11 cellular contexts compared by ENCODE assay signal in genomic region chr7:91945476-91945875, GRCh38. TPM values are rescaled to one million over a fixed set of nuclear protein-coding genes. Genes with fewer than 3 reads are reported as not detected.
DNase-seq lines count a peak whose midpoint lies in the region; ATAC-seq, FAIRE-seq and TF ChIP-seq lines count a peak whose summit lies in the region.
"Had no signal": no experiment of that assay in that cellular context is flagged by ENCODE, and none has a peak within 500 bp of the region (broad histone marks: within the 10 kb centered on the region; RNA-seq: fewer than 3 reads in every experiment).

No MANE protein-coding gene starts in this region.

- TF ChIP-seq POLR2A in GM12878 (IDR thresholded peaks at IDR 0.05; ENCODE audit: low read depth, low read length) (no peak), right lobe of liver (IDR thresholded peaks at IDR 0.05) (no peak)

- POLR2A ChIA-PET in AG04449 (lab: Yijun Ruan, JAX) = no interaction called here
- POLR2A ChIA-PET in GM12878 (lab: Charles Lee) = interaction anchor here (0.8 kb wide), 1 partner anchor 189 kb away, joined by 6 read pairs; the partner anchor contains the start of gene CYP51A1
- POLR2A ChIA-PET in naive thymus-derived CD4-positive, alpha-beta T cell (lab: Charles Lee) = no interaction called here

- WGBS in GM12878 (ENCODE audit: insufficient coverage, insufficient replicate concordance, low lambda C conversion rate, missing lambda C conversion rate) = 100% methylated on average over 2 of the region's 2 CpGs
- WGBS in right lobe of liver (ENCODE audit: insufficient coverage, low coverage, low lambda C conversion rate, missing lambda C conversion rate) = 47% methylated on average over 2 of the region's 2 CpGs

- H3K27me3 ChIP-seq in GM12878 (replicated peaks in 1 of 2; ENCODE audit: control insufficient read depth in 2 of 2, insufficient read depth in 2 of 2, low read length in 1 of 2) (no peaks in the 10 kb centered on the region), right lobe of liver (no peaks in the 10 kb centered on the region)
- H3K27me3 ChIP-seq in naive thymus-derived CD4-positive, alpha-beta T cell (ENCODE audit: control insufficient read depth in 2 of 2, insufficient read depth in 2 of 2, low read length in 2 of 2) = no peaks in the 10 kb centered on the region

- peak overlapping the region; percentile 30 for H3K4me2 ChIP-seq in GM12878 (ENCODE audit: control insufficient read depth, insufficient read depth)
- H3K4me2 ChIP-seq: KMS-11 had no signal

- H3K36me3 Mint-ChIP-seq in naive thymus-derived CD4-positive, alpha-beta T cell = peaks cover 3 to 21% (median 15%) of the 10 kb centered on the region in 5 donors

- peak overlapping the region in 2 of 10 donors; percentile 1 to 3 for H3K4me3 Mint-ChIP-seq in naive thymus-derived CD4-positive, alpha-beta T cell

- in situ Hi-C loops in GM12878 (cut with MboI) = no loop called here

- no peak for FAIRE-seq in GM12878 (lab: Jason Lieb, UNC)

- no peak overlapping the region for H2AFZ ChIP-seq in GM12878 (ENCODE audit: control insufficient read depth, low read depth, low read length)

- SMC1A ChIA-PET in GM12878 (lab: Charles Lee; ENCODE audit: uncharacterized antibody, unreplicated experiment) = interaction anchor here (1.2 to 1.3 kb wide), 3 partner anchors 18 to 187 kb away, joined by 3 to 4 read pairs (median 3); no protein-coding TSS in a partner anchor

- peaks cover 9% of the 10 kb centered on the region for H3K4me1 ChIP-seq in GM12878 (ENCODE audit: control insufficient read depth, insufficient read depth, low read length)
- H3K4me1 ChIP-seq in right lobe of liver = peaks cover 0 to 15% (median 0%) of the 10 kb centered on the region in 4 donors
- peaks cover 11 to 15% of the 10 kb centered on the region in 2 donors for H3K4me1 ChIP-seq in naive thymus-derived CD4-positive, alpha-beta T cell (ENCODE audit: control insufficient read depth in 2 of 2, insufficient read depth in 2 of 2, low read length in 2 of 2)

- BruUV-seq in GM12878 (replicated peaks; lab: Mats Ljungman, UMichigan) = no TSS peak

- RAD21 ChIA-PET in GM12878 (lab: Charles Lee; ENCODE audit: unreplicated experiment) = interaction anchor here (0.8 kb wide), 1 partner anchor 187 kb away, joined by 4 read pairs; no protein-coding TSS in a partner anchor

- H3K4me3 ChIP-seq in AG04449 (ENCODE audit: low read depth, low read length) (no peak overlapping the region), GM12878 (no peak overlapping the region), right lobe of liver (no peak overlapping the region)
- no peak overlapping the region for H3K4me3 ChIP-seq in naive thymus-derived CD4-positive, alpha-beta T cell (ENCODE audit: low read length)

- no peak for TF ChIP-seq EP300 in GM12878 (IDR thresholded peaks at IDR 0.05; ENCODE audit: borderline replicate concordance in 1 of 2, control insufficient read depth in 1 of 2, low read depth in 2 of 2, low read length in 2 of 2)

- H3K27ac ChIP-seq in GM12878 (ENCODE audit: control insufficient read depth, insufficient read depth) (no peak overlapping the region), right lobe of liver (peak overlapping the region in 1 of 3 donors; percentile 15)
- no peak overlapping the region for H3K27ac ChIP-seq in naive thymus-derived CD4-positive, alpha-beta T cell (ENCODE audit: low read depth, low read length)
- H3K27ac ChIP-seq: KMS-11 had no signal

- DNase-seq in AG04449 (ENCODE audit: low read depth, low spot score) = peak; percentile 24
- DNase-seq in HuH-7.5 (ENCODE audit: low spot score) = peak; percentile 29
- no peak for DNase-seq in GM12878 (ENCODE audit: low read depth, low spot score)
- no peak for DNase-seq in right lobe of liver
- no peak for DNase-seq in C1 segment of cervical spinal cord (lab: John Stamatoyannopoulos, UW)
- DNase-seq in naive thymus-derived CD4-positive, alpha-beta T cell = no peak
- no peak for DNase-seq in left lobe of liver (ENCODE audit: low spot score)
- DNase-seq: effector CD4-positive, alpha-beta T cell; stimulated activated CD4-positive, alpha-beta T cell treated with anti-CD3 and anti-CD28 coated beads, Interleukin-4, amount 100 ng/mL, for 24 hours had no signal

- no peaks in the 10 kb centered on the region for H3K27me3 Mint-ChIP-seq in naive thymus-derived CD4-positive, alpha-beta T cell

- intact Hi-C loops in GM12878 (cut with micrococcal nuclease; ENCODE audit: unreplicated experiment) = loop anchor here (10.0 kb wide), 1 partner anchor 499 kb away; the partner anchor contains the start of gene GATAD1
- intact Hi-C loops in right lobe of liver (cut with DNase I) = no loop called here
- intact Hi-C loops in naive thymus-derived CD4-positive, alpha-beta T cell (cut with micrococcal nuclease) = loop anchor here (10.0 kb wide), 2 partner anchors 889 to 1289 kb away; partner anchors contain the start of genes CDK6 (in 1 of the 2) and VPS50 (in 1 of the 2)

- H3K4me1 Mint-ChIP-seq in naive thymus-derived CD4-positive, alpha-beta T cell = peaks cover 33 to 80% (median 58%) of the 10 kb centered on the region in 7 donors

- CTCF ChIA-PET in AG04449 (lab: Yijun Ruan, JAX) (interaction anchor here (0.7 to 1.6 kb wide), 4 partner anchors 9 to 118 kb away, joined by 3 to 8 read pairs (median 4); partner anchors contain the start of gene MTERF1), GM12878 (lab: Yijun Ruan, JAX) (interaction anchor here (0.7 to 1.7 kb wide), 4 partner anchors 8 to 146 kb away, joined by 3 to 11 read pairs (median 4); partner anchors contain the start of gene MTERF1)
- CTCF ChIA-PET in naive thymus-derived CD4-positive, alpha-beta T cell (lab: Charles Lee) = no interaction called here

- H4K20me1 ChIP-seq in GM12878 (ENCODE audit: control insufficient read depth, insufficient read depth) = no peaks in the 10 kb centered on the region

- no peak for TF ChIP-seq CTCF in AG04449 (IDR thresholded peaks at IDR 0.05; ENCODE audit: insufficient read depth, low read length, missing control alignments)
- no peak for TF ChIP-seq CTCF in GM12878 (IDR thresholded peaks at IDR 0.05 in 2 of 3, conservative IDR thresholded peaks at IDR 0.05 in 1 of 3; ENCODE audit: control insufficient read depth in 2 of 3, extremely low read depth in 1 of 3, insufficient read depth in 1 of 3, low read depth in 3 of 3, low read length in 3 of 3)
- no peak for TF ChIP-seq CTCF in right lobe of liver (IDR thresholded peaks at IDR 0.05)

- H3K36me3 ChIP-seq in GM12878 (ENCODE audit: control insufficient read depth in 2 of 2, insufficient read depth in 2 of 2, low read length in 1 of 2) (0 out of 4 replicates have a peak, but pooled peaks cover 0 to 2% of the 10 kb centered on the region in 2 experiments), right lobe of liver (no peaks in the 10 kb centered on the region)
- peaks cover 0 to 6% (median 0%) of the 10 kb centered on the region in 3 experiments for H3K36me3 ChIP-seq in naive thymus-derived CD4-positive, alpha-beta T cell (ENCODE audit: control insufficient read depth in 2 of 3, insufficient read depth in 3 of 3, low read length in 3 of 3)

- peaks cover 52% of the 10 kb centered on the region for H3K79me2 ChIP-seq in GM12878 (ENCODE audit: control insufficient read depth, insufficient read depth, low read length)

- TF ChIP-seq RAD21 in GM12878 (IDR thresholded peaks at IDR 0.05; ENCODE audit: insufficient read depth, low read depth, low read length) = no peak

- ATAC-seq in GM12878 (no peak), right lobe of liver (peak in 3 of 4 donors; percentile 2 to 25 (median 16)), HG03108 (IDR thresholded peaks at IDR 0.05; ENCODE audit: unreplicated experiment) (no peak), left lobe of liver (no peak)
- no peak for ATAC-seq in naive thymus-derived CD4-positive, alpha-beta T cell

- peaks cover 0 to 5% (median 0%) of the 10 kb centered on the region in 11 donors for H3K9me3 Mint-ChIP-seq in naive thymus-derived CD4-positive, alpha-beta T cell

- H3K9ac ChIP-seq in GM12878 (ENCODE audit: control insufficient read depth, insufficient read depth, low read length) = no peak overlapping the region
- H3K9ac ChIP-seq: KMS-11 had no signal

- no peaks in the 10 kb centered on the region for H3K9me3 ChIP-seq in GM12878 (replicated peaks; ENCODE audit: control insufficient read depth, insufficient read depth, low read length)
- no peaks in the 10 kb centered on the region for H3K9me3 ChIP-seq in right lobe of liver
- no peaks in the 10 kb centered on the region for H3K9me3 ChIP-seq in naive thymus-derived CD4-positive, alpha-beta T cell (ENCODE audit: control insufficient read depth in 2 of 3, low read length in 3 of 3)

- H3K27ac Mint-ChIP-seq in naive thymus-derived CD4-positive, alpha-beta T cell = peak overlapping the region in 3 of 9 donors; percentile 10 to 39 (median 16)

TF ChIP-seq in GM12878, 131 proteins besides CTCF, POLR2A, EP300 and RAD21 (continues in another document):
- no peak for TF ChIP-seq PML (IDR thresholded peaks at IDR 0.05; ENCODE audit: low read length)

RNA-seq across cellular contexts. Expression of gene AKAP9, which starts 4.8 kb away (rescaled TPM):
- 258 and 262 TPM in 2 replicates for total RNA-seq in GM12878 (2013; cell fraction: nucleolus; rRNA removed)
- total RNA-seq in GM12878 (2014; rRNA removed) = 31.6 and 36.7 TPM in 2 replicates
- total RNA-seq in GM12878 (2014; rRNA removed; fragmentation: Illumina TruSeq; extraction: Trizol) = 62.8 TPM in 2 replicates
- total RNA-seq in GM12878 (2021) = 27.8 and 28.6 TPM in 2 replicates
- polyA plus RNA-seq in GM12878 (2011; ENCODE audit: low read depth) = 16.7 TPM
- 30.6 and 52.0 TPM in 2 replicates for polyA plus RNA-seq in GM12878 (2011; rRNA removed)
- 7.9 and 8.1 TPM in 2 replicates for polyA plus RNA-seq in GM12878 (2011; cell fraction: cytosol; rRNA removed)
- polyA plus RNA-seq in GM12878 (2011; cell fraction: nucleus; rRNA removed) = 33.4 and 37.0 TPM in 2 replicates
- polyA plus RNA-seq in GM12878 (2012) = 26.2 and 26.6 TPM in 2 replicates
- 31.6 and 44.3 TPM in 2 replicates for polyA plus RNA-seq in GM12878 (2014; fragmentation: Illumina TruSeq; extraction: Trizol)
- 10 to 100 TPM; 21.1 to 42.8 TPM for polyA plus RNA-seq in GM12878 (2014; fragmentation: Nextera tagmentation; extraction: Ambion mirVana)
- 14.6 and 22.0 TPM in 2 replicates for polyA plus RNA-seq in GM12878 (2014; rRNA removed)
- polyA plus RNA-seq in GM12878 (2016; fragmentation: Nextera tagmentation; extraction: Ambion mirVana) = 10 to 100 TPM; 41.3 to 46.8 TPM
- 21.4 and 35.3 TPM in 2 replicates for polyA minus RNA-seq in GM12878 (2011; rRNA and poly(A)+ RNA removed)
- 13.9 and 17.5 TPM in 2 replicates for polyA minus RNA-seq in GM12878 (2011; cell fraction: cytosol; rRNA and poly(A)+ RNA removed)
- polyA minus RNA-seq in GM12878 (2011; cell fraction: nucleus; rRNA and poly(A)+ RNA removed) = 44.7 and 70.8 TPM in 2 replicates
- 10 to 100 TPM; 30.9 to 63.7 (median 40.5) TPM for total RNA-seq in right lobe of liver
- 10 to 100 TPM; 50.0 to 93.5 (median 66.1) TPM for total RNA-seq in naive thymus-derived CD4-positive, alpha-beta T cell
- 10 to 100 TPM; 26.0 to 45.0 TPM for polyA plus RNA-seq in naive thymus-derived CD4-positive, alpha-beta T cell
- 43.9 TPM for total RNA-seq in left lobe of liver

Comparison
In these comparisons a context has a peak if more than half of its experiments do, and no peak if none do; other contexts are left out.
1. DNase-seq: peak in AG04449 (single experiment) and HuH-7.5 (single experiment); none in GM12878 (single experiment), right lobe of liver (0 of 3), C1 segment of cervical spinal cord (0 of 14), naive thymus-derived CD4-positive, alpha-beta T cell (0 of 9) and left lobe of liver (single experiment).
2. ATAC-seq: peak in right lobe of liver (3 of 4); none in GM12878 (single experiment), HG03108 (single experiment), naive thymus-derived CD4-positive, alpha-beta T cell (single experiment) and left lobe of liver (single experiment).
3. intact Hi-C loops: an anchor here in GM12878 (10.0 kb wide) and naive thymus-derived CD4-positive, alpha-beta T cell (10.0 kb wide); none called in right lobe of liver.